Comparison of ENCODE assay signal across 1 cellular context in genomic region chr1:56821462-56821797, GRCh38.
A peak's percentile ranks its signal among the peaks of the same experiment; 100 is the strongest.
TF ChIP-seq lines count a peak whose summit lies in the region.

No MANE protein-coding gene starts in this region.

TF ChIP-seq in HepG2, 621 proteins besides CTCF, POLR2A, EP300 and RAD21:
- TF ChIP-seq GATAD2A (CRISPR knock-in tag; IDR thresholded peaks at IDR 0.05), result 0 out of 2 replicates have a peak, but pooled peaks have one; percentile 4
- peak; percentile 61 for TF ChIP-seq FOXA3 (CRISPR knock-in tag; IDR thresholded peaks at IDR 0.05)
- no peak for TF ChIP-seq ZBED4 (CRISPR knock-in tag; IDR thresholded peaks at IDR 0.05; ENCODE audit: borderline replicate concordance)
- TF ChIP-seq ZNF354B (CRISPR knock-in tag; IDR thresholded peaks at IDR 0.05), result 0 out of 2 replicates have a peak, but pooled peaks have one; percentile 24
- TF ChIP-seq PAXIP1 (CRISPR knock-in tag; conservative IDR thresholded peaks at IDR 0.05), result peak; percentile 10; the same call in 1 of the 2 replicates
- TF ChIP-seq MTA1 (CRISPR knock-in tag; IDR thresholded peaks at IDR 0.05; ENCODE audit: borderline replicate concordance), result 0 out of 2 replicates have a peak, but pooled peaks have one; percentile 5
- no peak for TF ChIP-seq MAZ (IDR thresholded peaks at IDR 0.05; ENCODE audit: borderline replicate concordance, low read depth, low read length)
- TF ChIP-seq MAZ (CRISPR knock-in tag; IDR thresholded peaks at IDR 0.05; ENCODE audit: low read depth), result 0 out of 2 replicates have a peak, but pooled peaks have one; percentile 23
- 0 out of 2 replicates have a peak, but pooled peaks have one; percentile 36 for TF ChIP-seq PHF21A (CRISPR knock-in tag; IDR thresholded peaks at IDR 0.05)
- TF ChIP-seq ZMYM3 (CRISPR knock-in tag; IDR thresholded peaks at IDR 0.05), result 0 out of 2 replicates have a peak, but pooled peaks have one; percentile 4
- peak; percentile 54; the same call in 1 of the 2 replicates for TF ChIP-seq ZNF788 (CRISPR knock-in tag; IDR thresholded peaks at IDR 0.05; ENCODE audit: borderline replicate concordance)
- TF ChIP-seq ZBTB20 (CRISPR knock-in tag; IDR thresholded peaks at IDR 0.05; ENCODE audit: borderline replicate concordance, low read depth), result peak; percentile 48; the same call in 1 of the 2 replicates
- TF ChIP-seq ZNF383 (CRISPR knock-in tag; IDR thresholded peaks at IDR 0.05; ENCODE audit: borderline replicate concordance), result no peak
- 0 out of 2 replicates have a peak, but pooled peaks have one; percentile 1 for TF ChIP-seq PBX2 (CRISPR knock-in tag; IDR thresholded peaks at IDR 0.05)
- TF ChIP-seq GZF1 (CRISPR knock-in tag; IDR thresholded peaks at IDR 0.05), result no peak
- no peak for TF ChIP-seq ZFAT (CRISPR knock-in tag; conservative IDR thresholded peaks at IDR 0.05)
- TF ChIP-seq RFX3 (CRISPR knock-in tag; IDR thresholded peaks at IDR 0.05), result peak; percentile 62
- peak; percentile 10 for TF ChIP-seq ASH2L (IDR thresholded peaks at IDR 0.05; ENCODE audit: insufficient read length, low read depth, low read length)
- peak; percentile 51; the same call in 1 of the 2 replicates for TF ChIP-seq SAP130 (CRISPR knock-in tag; IDR thresholded peaks at IDR 0.05; ENCODE audit: low read depth)
- no peak for TF ChIP-seq MAFF (IDR thresholded peaks at IDR 0.05; ENCODE audit: low read depth, low read length)
- no peak for TF ChIP-seq ZBTB21 (CRISPR knock-in tag; IDR thresholded peaks at IDR 0.05)
- TF ChIP-seq TBX2 (CRISPR knock-in tag; IDR thresholded peaks at IDR 0.05; ENCODE audit: borderline replicate concordance), result 0 out of 2 replicates have a peak, but pooled peaks have one; percentile 29
- TF ChIP-seq NKX3-1 (CRISPR knock-in tag; IDR thresholded peaks at IDR 0.05), result 0 out of 2 replicates have a peak, but pooled peaks have one; percentile 29
- TF ChIP-seq RFX1 (IDR thresholded peaks at IDR 0.05), result peak; percentile 23; the same call in 1 of the 2 replicates
- no peak for TF ChIP-seq ZNF10 (CRISPR knock-in tag; IDR thresholded peaks at IDR 0.05; ENCODE audit: borderline replicate concordance, low read depth)
- TF ChIP-seq FOXA1 (IDR thresholded peaks at IDR 0.05), result no peak
- peak; percentile 70 for TF ChIP-seq FOXA1 (CRISPR knock-in tag; IDR thresholded peaks at IDR 0.05)
- TF ChIP-seq RNF219 (CRISPR knock-in tag; IDR thresholded peaks at IDR 0.05), result no peak
